ENCODE assay signal across 8 cellular contexts in genomic region chr10:70169011-70169410, GRCh38. TPM values are rescaled to one million over a fixed set of nuclear protein-coding genes. Genes with fewer than 3 reads are reported as not detected.
DNase-seq lines count a peak whose midpoint lies in the region; ATAC-seq and TF ChIP-seq lines count a peak whose summit lies in the region.

No MANE protein-coding gene starts in this region.

- H3K27me3 ChIP-seq in gastroesophageal sphincter (no peaks in the 10 kb centered on the region), skeletal muscle tissue (ENCODE audit: control insufficient read depth in 3 of 3, insufficient read depth in 3 of 3, low read length in 3 of 3) (no peaks in the 10 kb centered on the region), aorta (ENCODE audit: control insufficient read depth in 1 of 2, insufficient read depth in 2 of 2, low read length in 1 of 2) (peaks cover 0 to 1% of the 10 kb centered on the region in 2 donors)

- no peak for TF ChIP-seq EP300 in gastroesophageal sphincter (IDR thresholded peaks at IDR 0.05)

- H3K9me3 ChIP-seq in gastroesophageal sphincter (no peaks in the 10 kb centered on the region), skeletal muscle tissue (ENCODE audit: control insufficient read depth in 3 of 3, low read length in 3 of 3) (no peaks in the 10 kb centered on the region), aorta (ENCODE audit: control insufficient read depth, low read length) (no peaks in the 10 kb centered on the region)

- 25% methylated on average over 2 of the region's 2 CpGs for WGBS in gastroesophageal sphincter (ENCODE audit: low coverage in 1 of 2), 2 donors
- WGBS in aorta, 2 donors, result 14 to 19% methylated on average over 2 of the region's 2 CpGs

- ATAC-seq in gastroesophageal sphincter (no peak), GM18873 (IDR thresholded peaks at IDR 0.05; ENCODE audit: low FRiP score, unreplicated experiment) (no peak), aorta (ENCODE audit: low FRiP score) (no peak)

- peak overlapping the region in 2 of 3 donors; percentile 97 for H3K9ac ChIP-seq in skeletal muscle tissue (ENCODE audit: low read depth in 1 of 3, low read length in 3 of 3)

- DNase-seq in HFF-Myc (ENCODE audit: extremely low read depth, low read depth) (no peak), aorta (no peak), occipital lobe (lab: John Stamatoyannopoulos, UW) (no peak)
- DNase-seq in stimulated activated CD4-positive, alpha-beta T cell treated with anti-CD3 and anti-CD28 coated beads, Interleukin-2, amount 100 ng/mL, for 24 hours, result no peak

- intact Hi-C loops in aorta (cut with DNase I), result no loop called here

- H3K4me3 ChIP-seq in HFF-Myc (replicated peaks; ENCODE audit: low read depth, low read length) (peak overlapping the region; percentile 70), WI38 (ENCODE audit: low read depth, low read length) (peak overlapping the region; percentile 99), gastroesophageal sphincter (peak overlapping the region; percentile 74 to 88), skeletal muscle tissue (ENCODE audit: low read length in 3 of 3) (peak overlapping the region; percentile 93 to 96 (median 96)), aorta (ENCODE audit: low read length in 2 of 2) (peak overlapping the region in 1 of 2 donors; percentile 98)

- TF ChIP-seq CTCF in HFF-Myc (IDR thresholded peaks at IDR 0.05; ENCODE audit: low read depth, low read length, missing control alignments) (no peak), WI38 (IDR thresholded peaks at IDR 0.05; ENCODE audit: low read depth, low read length) (no peak), gastroesophageal sphincter (IDR thresholded peaks at IDR 0.05) (no peak)

- no peak overlapping the region for H3K27ac ChIP-seq in gastroesophageal sphincter
- H3K27ac ChIP-seq in skeletal muscle tissue (ENCODE audit: low read depth, low read length), result no peak overlapping the region
- H3K27ac ChIP-seq in aorta (ENCODE audit: low read depth in 1 of 2, low read length in 2 of 2), result no peak overlapping the region

- H3K4me1 ChIP-seq in gastroesophageal sphincter, result peaks cover 4 to 54% (median 32%) of the 10 kb centered on the region in 3 donors
- peaks cover 15 to 28% (median 22%) of the 10 kb centered on the region in 3 donors for H3K4me1 ChIP-seq in skeletal muscle tissue (ENCODE audit: control insufficient read depth in 3 of 3, insufficient read depth in 3 of 3, low read length in 3 of 3)
- peaks cover 0 to 3% of the 10 kb centered on the region in 2 donors for H3K4me1 ChIP-seq in aorta (ENCODE audit: control insufficient read depth in 1 of 2, insufficient read depth in 2 of 2, low read length in 2 of 2)

- H3K36me3 ChIP-seq in gastroesophageal sphincter (peaks cover 0 to 25% of the 10 kb centered on the region in 2 donors), skeletal muscle tissue (ENCODE audit: control insufficient read depth in 3 of 3, insufficient read depth in 3 of 3, low read length in 3 of 3) (peaks cover 0 to 12% (median 0%) of the 10 kb centered on the region in 3 donors), aorta (ENCODE audit: control insufficient read depth in 1 of 2, insufficient read depth in 2 of 2, low read length in 1 of 2) (no peaks in the 10 kb centered on the region)

- TF ChIP-seq POLR2A in gastroesophageal sphincter (IDR thresholded peaks at IDR 0.05), result no peak

RNA-seq across cellular contexts. Expression of gene SAR1A, which starts 1.3 kb away (rescaled TPM):
- total RNA-seq in gastroesophageal sphincter (100 to 1,000 TPM in 1 of 4 donors, 10 to 100 TPM in 3; 86.0 to 122 (median 92.6) TPM), skeletal muscle tissue (205 TPM), aorta (100 to 1,000 TPM; 119 to 128 TPM), occipital lobe (182 TPM)
- 10 to 100 TPM; 59.2 to 61.0 TPM for polyA plus RNA-seq in aorta

RNA-seq across cellular contexts. Expression of gene TYSND1, which starts 22.5 kb away (rescaled TPM):
- total RNA-seq in gastroesophageal sphincter, result 10 to 100 TPM in 3 of 4 donors, 1 to 10 TPM in 1; 6.9 to 13.4 (median 11.4) TPM
- total RNA-seq in skeletal muscle tissue, result 4.7 TPM
- 10 to 100 TPM in 1 of 2 donors, 1 to 10 TPM in 1; 5.4 to 10.9 TPM for total RNA-seq in aorta
- 1 to 10 TPM; 2.1 to 9.8 TPM for polyA plus RNA-seq in aorta
- 7.3 TPM for total RNA-seq in occipital lobe

RNA-seq across cellular contexts. Expression of gene AIFM2, which starts 36.4 kb away (rescaled TPM):
- total RNA-seq in gastroesophageal sphincter (10 to 100 TPM; 11.8 to 23.3 (median 16.9) TPM), skeletal muscle tissue (2.6 TPM), aorta (10 to 100 TPM; 15.0 to 15.5 TPM), occipital lobe (5.5 TPM)
- polyA plus RNA-seq in aorta, result 10 to 100 TPM; 12.1 to 12.6 TPM
